Comparison of ENCODE assay signal across 9 cellular contexts in genomic region chr17:76793775-76794174, GRCh38. TPM values are rescaled to one million over a fixed set of nuclear protein-coding genes. Genes with fewer than 3 reads are reported as not detected.
DNase-seq lines count a peak whose midpoint lies in the region; TF ChIP-seq lines count a peak whose summit lies in the region.
"Had no signal": no experiment of that assay in that cellular context is flagged by ENCODE, and none has a peak within 500 bp of the region (broad histone marks: within the 10 kb centered on the region; RNA-seq: fewer than 3 reads in every experiment).

No MANE protein-coding gene starts in this region.

- no peaks in the 10 kb centered on the region for H3K27me3 ChIP-seq in SJCRH30
- H3K27me3 ChIP-seq in hepatocyte = no peaks in the 10 kb centered on the region

- no peaks in the 10 kb centered on the region for H4K20me1 ChIP-seq in hepatocyte (ENCODE audit: insufficient read depth, poor library complexity, severe bottlenecking)

- DNase-seq in ELR (ENCODE audit: low read depth) (peak; percentile 73), Kasumi-1 (lab: John Stamatoyannopoulos, UW) (peak; percentile 64 to 86), SJCRH30 (peak; percentile 34 to 66), iPS-NIHi11 (ENCODE audit: low spot score) (peak; percentile 35), C1 segment of cervical spinal cord (lab: John Stamatoyannopoulos, UW) (no peak), amniotic stem cell (lab: John Stamatoyannopoulos, UW) (no peak), hepatocyte (ENCODE audit: low spot score) (no peak), epidermal melanocyte (ENCODE audit: insufficient read length, low spot score) (no peak)
- DNase-seq: activated naive CD8-positive, alpha-beta T cell treated with anti-CD3 and anti-CD28 coated beads, Interleukin-2, amount 10 ng/mL, durations not matched to agents 7 days and 5 days had no signal

- H3K79me2 ChIP-seq in hepatocyte = no peaks in the 10 kb centered on the region

- TF ChIP-seq CTCF in hepatocyte (IDR thresholded peaks at IDR 0.05; ENCODE audit: poor library complexity) = no peak

- H3K9me3 ChIP-seq in SJCRH30 (replicated peaks) = peaks cover 6% of the 10 kb centered on the region; the same call in 1 of the 2 replicates
- no peaks in the 10 kb centered on the region for H3K9me3 ChIP-seq in hepatocyte (ENCODE audit: low read depth)

- no peaks in the 10 kb centered on the region for H3K4me1 ChIP-seq in SJCRH30
- peaks cover 17% of the 10 kb centered on the region for H3K4me1 ChIP-seq in hepatocyte (ENCODE audit: insufficient read depth)

- H3K4me2 ChIP-seq in hepatocyte = no peak overlapping the region

- H3K9me2 ChIP-seq in hepatocyte (replicated peaks; ENCODE audit: insufficient read depth) = no peaks in the 10 kb centered on the region

- H2AFZ ChIP-seq in hepatocyte = no peak overlapping the region

- no peak overlapping the region for H3K4me3 ChIP-seq in SJCRH30
- no peak overlapping the region for H3K4me3 ChIP-seq in hepatocyte

- H3K36me3 ChIP-seq in SJCRH30 (no peaks in the 10 kb centered on the region), hepatocyte (replicated peaks; ENCODE audit: insufficient read depth, low read depth) (no peaks in the 10 kb centered on the region)

- 73% methylated on average over 4 of the region's 4 CpGs for WGBS in hepatocyte (ENCODE audit: low lambda C conversion rate, missing lambda C conversion rate)

- H3K27ac ChIP-seq in SJCRH30 (no peak overlapping the region), hepatocyte (no peak overlapping the region)

RNA-seq across cellular contexts. Expression of gene MFSD11, which starts 55.9 kb away (rescaled TPM):
- total RNA-seq in SJCRH30 (2014; rRNA removed; shearing (Covaris generic)) = 35.5 and 40.4 TPM in 2 replicates
- total RNA-seq in hepatocyte = 59.4 and 66.6 TPM in 2 replicates
- polyA plus RNA-seq in hepatocyte = 35.4 and 43.5 TPM in 2 replicates

RNA-seq across cellular contexts. Expression of gene SRSF2, which starts 56.6 kb away (rescaled TPM):
- 516 and 599 TPM in 2 replicates for total RNA-seq in SJCRH30 (2014; rRNA removed; shearing (Covaris generic))
- total RNA-seq in hepatocyte = 152 and 157 TPM in 2 replicates
- polyA plus RNA-seq in hepatocyte = 152 and 173 TPM in 2 replicates

Comparison
In these comparisons a context has a peak if more than half of its experiments do, and no peak if none do; other contexts are left out.
1. DNase-seq: peak in ELR (single experiment), Kasumi-1 (2 of 2), SJCRH30 (2 of 2) and iPS-NIHi11 (single experiment); none in C1 segment of cervical spinal cord (0 of 14), amniotic stem cell (single experiment), hepatocyte (single experiment) and epidermal melanocyte (single experiment).